Comparison of ENCODE assay signal across 15 cellular contexts in genomic region chr20:61805365-61805764, GRCh38.
A peak's percentile ranks its signal among the peaks of the same experiment; 100 is the strongest.
DNase-seq lines count a peak whose midpoint lies in the region; ATAC-seq and TF ChIP-seq lines count a peak whose summit lies in the region.
"Had no signal": no experiment of that assay in that cellular context is flagged by ENCODE, and none has a peak within 500 bp of the region (broad histone marks: within the 10 kb centered on the region; RNA-seq: fewer than 3 reads in every experiment).

No MANE protein-coding gene starts in this region.

- H3K27ac ChIP-seq in neuronal stem cell (replicated peaks; ENCODE audit: low read length) (no peak overlapping the region), gastrocnemius medialis (no peak overlapping the region)
- H3K27ac ChIP-seq: 22Rv1 had no signal

- H2BK120ac ChIP-seq in neuronal stem cell (ENCODE audit: low read depth, low read length), result no peak overlapping the region

- no peak overlapping the region for H3K9ac ChIP-seq in neuronal stem cell (ENCODE audit: low read depth, low read length, poor library complexity)

- H3K36me3 Mint-ChIP-seq in glutamatergic neuron (ENCODE audit: unreplicated experiment), result no peaks in the 10 kb centered on the region
- H3K36me3 Mint-ChIP-seq: CD4-positive, CD25-positive, alpha-beta regulatory T cell had no signal

- peak overlapping the region; percentile 60 for H2BK5ac ChIP-seq in neuronal stem cell (ENCODE audit: low read length)

- no peak overlapping the region for H2BK12ac ChIP-seq in neuronal stem cell (ENCODE audit: low read length)

- H3K18ac ChIP-seq in neuronal stem cell (ENCODE audit: low read length), result peak overlapping the region; percentile 66

- no peaks in the 10 kb centered on the region for H3K79me1 ChIP-seq in neuronal stem cell (ENCODE audit: low read depth, low read length)

- no peak for ATAC-seq in Right ventricle myocardium superior (ENCODE audit: poor library complexity)
- no peak for ATAC-seq in Right ventricle myocardium inferior
- ATAC-seq in GM21737 (IDR thresholded peaks at IDR 0.05; ENCODE audit: unreplicated experiment), result no peak
- no peak for ATAC-seq in HG02759 (IDR thresholded peaks at IDR 0.05; ENCODE audit: unreplicated experiment)
- ATAC-seq in gastrocnemius medialis, result no peak

- H3K4me3 ChIP-seq in neuronal stem cell (ENCODE audit: low read length in 2 of 2) (no peak overlapping the region), gastrocnemius medialis (no peak overlapping the region)
- H3K4me3 ChIP-seq: GM12878 had no signal

- H3K23ac ChIP-seq in neuronal stem cell (ENCODE audit: low read depth, low read length, poor library complexity), result peak overlapping the region; percentile 67

- peaks cover 10 to 16% of the 10 kb centered on the region in 2 donors for H3K4me1 ChIP-seq in neuronal stem cell (ENCODE audit: control insufficient read depth in 2 of 2, insufficient read depth in 1 of 2, low read depth in 1 of 2, low read length in 2 of 2)
- no peaks in the 10 kb centered on the region for H3K4me1 ChIP-seq in gastrocnemius medialis

- no CpG with 5 or more reads among the region's 12 CpGs for WGBS in neuronal stem cell (ENCODE audit: extremely low coverage in 2 of 2, insufficient read length in 2 of 2, insufficient replicate concordance in 1 of 2), 2 donors

- no peak overlapping the region for H3K14ac ChIP-seq in neuronal stem cell (ENCODE audit: low read length)

- no peak for TF ChIP-seq POLR2A in gastrocnemius medialis (IDR thresholded peaks at IDR 0.05)

- no peak overlapping the region for H4K8ac ChIP-seq in neuronal stem cell (ENCODE audit: low read depth, low read length)

- DNase-seq in Right ventricle myocardium superior (peak; percentile 21), Right ventricle myocardium inferior (ENCODE audit: missing footprints) (no peak), glutamatergic neuron (peak; percentile 14), neuronal stem cell (ENCODE audit: low spot score) (no peak), gastrocnemius medialis (no peak)
- DNase-seq: CD4-positive, CD25-positive, alpha-beta regulatory T cell; DMS 273 treated with DMSO at 0.1 percent for 48 hours; DMS79; GOT3; H9; IMR-90 had no signal

- no peak overlapping the region for H2AK5ac ChIP-seq in neuronal stem cell (ENCODE audit: low read depth, low read length)

- in situ Hi-C loops in gastrocnemius medialis (cut with MboI; ENCODE audit: low sequenced_read_pairs in 4 of 4), result no loop called here

- peaks cover 5% of the 10 kb centered on the region for H3K27me3 Mint-ChIP-seq in glutamatergic neuron (ENCODE audit: unreplicated experiment)

- no peak overlapping the region for H2AFZ ChIP-seq in neuronal stem cell (ENCODE audit: low read length)

- peaks cover 21% of the 10 kb centered on the region for H3K4me1 Mint-ChIP-seq in glutamatergic neuron (ENCODE audit: low read depth, unreplicated experiment)

- H3K9me3 ChIP-seq in neuronal stem cell (replicated peaks in 1 of 2; ENCODE audit: control insufficient read depth in 2 of 2, insufficient read depth in 1 of 2, low read depth in 1 of 2, low read length in 2 of 2), result peaks cover 0 to 1% of the 10 kb centered on the region in 2 donors
- no peaks in the 10 kb centered on the region for H3K9me3 ChIP-seq in gastrocnemius medialis

- H3K4me2 ChIP-seq in neuronal stem cell (ENCODE audit: insufficient read depth, low read length, poor library complexity, severe bottlenecking), result no peak overlapping the region

- no peak overlapping the region for H3K4me3 Mint-ChIP-seq in glutamatergic neuron (ENCODE audit: unreplicated experiment)
- H3K4me3 Mint-ChIP-seq: H9 had no signal

- no peak overlapping the region for H3K4ac ChIP-seq in neuronal stem cell (ENCODE audit: low read length)

- intact Hi-C loops in Right ventricle myocardium superior (cut with DNase I), result no loop called here
- intact Hi-C loops in Right ventricle myocardium inferior (cut with DNase I), result no loop called here
- intact Hi-C loops in gastrocnemius medialis (cut with DNase I; ENCODE audit: low total_unique reads), result no loop called here

- no peaks in the 10 kb centered on the region for H3K36me3 ChIP-seq in neuronal stem cell (replicated peaks in 1 of 2; ENCODE audit: control insufficient read depth in 2 of 2, insufficient read depth in 2 of 2, low read length in 2 of 2)
- no peaks in the 10 kb centered on the region for H3K36me3 ChIP-seq in gastrocnemius medialis

- no peak overlapping the region for H4K91ac ChIP-seq in neuronal stem cell (ENCODE audit: low read depth, low read length, poor library complexity)

- no peak for TF ChIP-seq CTCF in glutamatergic neuron (IDR thresholded peaks at IDR 0.05; ENCODE audit: partially characterized antibody, unreplicated experiment)
- no peak for TF ChIP-seq CTCF in gastrocnemius medialis (IDR thresholded peaks at IDR 0.05 in 4 of 5, conservative IDR thresholded peaks at IDR 0.05 in 1 of 5)

- no peak overlapping the region for H3K27ac Mint-ChIP-seq in glutamatergic neuron (ENCODE audit: unreplicated experiment)
- H3K27ac Mint-ChIP-seq: CD4-positive, CD25-positive, alpha-beta regulatory T cell; H9 had no signal

- H2BK15ac ChIP-seq in neuronal stem cell (ENCODE audit: low read length), result no peak overlapping the region

- H3K27me3 ChIP-seq in neuronal stem cell (ENCODE audit: control insufficient read depth in 3 of 3, insufficient read depth in 3 of 3, low read depth in 1 of 3, low read length in 3 of 3) (no peaks in the 10 kb centered on the region), gastrocnemius medialis (peaks cover 37 to 46% (median 40%) of the 10 kb centered on the region in 3 donors)

- peaks cover 2% of the 10 kb centered on the region for H3K9me3 Mint-ChIP-seq in glutamatergic neuron (ENCODE audit: unreplicated experiment)
- H3K9me3 Mint-ChIP-seq: CD4-positive, CD25-positive, alpha-beta regulatory T cell; H9 had no signal

Comparison
In these comparisons a context has a peak if more than half of its experiments do, and no peak if none do; other contexts are left out.
1. DNase-seq: peak in Right ventricle myocardium superior (single experiment) and glutamatergic neuron (single experiment); none in Right ventricle myocardium inferior (single experiment), neuronal stem cell (single experiment) and gastrocnemius medialis (0 of 2).